8 cellular contexts compared by ENCODE assay signal in the genomic region with DNA sequence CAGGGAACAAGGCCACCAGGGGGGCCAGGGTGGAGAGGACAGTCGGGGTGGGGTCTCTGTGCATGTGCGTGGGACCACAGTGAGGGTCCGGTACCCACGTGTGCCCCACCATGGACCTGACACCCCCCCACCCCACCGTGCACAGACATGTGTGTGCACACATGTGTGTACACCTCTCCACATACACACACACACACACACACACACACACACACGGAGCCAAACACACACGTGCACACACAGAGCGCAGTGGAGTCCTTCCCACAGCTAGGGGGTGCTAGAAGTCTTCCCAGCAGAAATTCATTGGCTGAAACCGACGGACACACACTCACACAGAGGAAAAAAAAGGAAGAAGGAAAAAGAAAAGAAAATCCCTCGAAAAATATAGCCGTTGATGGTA. TPM values are rescaled to one million over a fixed set of nuclear protein-coding genes. Genes with fewer than 3 reads are reported as not detected.
DNase-seq lines count a peak whose midpoint lies in the region; ATAC-seq, FAIRE-seq and TF ChIP-seq lines count a peak whose summit lies in the region.

No MANE protein-coding gene starts in this region.

- FAIRE-seq in endothelial cell of umbilical vein (lab: Jason Lieb, UNC): peak; percentile 92

- H3K4me2 ChIP-seq in endothelial cell of umbilical vein (ENCODE audit: insufficient read depth, low read length): no peak overlapping the region

- H2AFZ ChIP-seq in endothelial cell of umbilical vein (ENCODE audit: low read depth, low read length): no peak overlapping the region

- H3K27me3 ChIP-seq in endothelial cell of umbilical vein (ENCODE audit: control insufficient read depth in 2 of 2, insufficient read depth in 2 of 2, low read length in 2 of 2): no peaks in the 10 kb centered on the region
- H3K27me3 ChIP-seq in vagina: no peaks in the 10 kb centered on the region

- CTCF ChIA-PET in endothelial cell of umbilical vein (lab: Charles Lee): interaction anchor here (0.9 to 2.6 kb wide), 6 partner anchors 21 to 787 kb away, joined by 3 to 15 read pairs (median 9); no protein-coding TSS in a partner anchor

- H3K9me1 ChIP-seq in endothelial cell of umbilical vein (replicated peaks; ENCODE audit: control insufficient read depth, extremely low read depth, insufficient read depth, low read length): no peaks in the 10 kb centered on the region

- H3K27ac ChIP-seq in endothelial cell of umbilical vein (ENCODE audit: insufficient read depth, low read depth, low read length) (no peak overlapping the region), vagina (no peak overlapping the region)

- dilution Hi-C loops in endothelial cell of umbilical vein (cut with MboI; ENCODE audit: extremely low pct_ligation_motif_present, low sequenced_read_pairs): no loop called here

- no peaks in the 10 kb centered on the region for H3K4me1 ChIP-seq in endothelial cell of umbilical vein (ENCODE audit: control insufficient read depth, extremely low read depth, insufficient read depth, low read length)
- no peaks in the 10 kb centered on the region for H3K4me1 ChIP-seq in vagina

- no TSS peak for BruUV-seq in endothelial cell of umbilical vein (replicated peaks; lab: Mats Ljungman, UMichigan)

- no peak overlapping the region for H3K9ac ChIP-seq in endothelial cell of umbilical vein (replicated peaks; ENCODE audit: extremely low read depth, insufficient read depth, low read length)

- TF ChIP-seq POLR2A in endothelial cell of umbilical vein (IDR thresholded peaks at IDR 0.05; ENCODE audit: low read depth, low read length): no peak
- no peak for TF ChIP-seq POLR2A in vagina (IDR thresholded peaks at IDR 0.05)

- H3K4me3 ChIP-seq in endothelial cell of umbilical vein (replicated peaks in 1 of 3; ENCODE audit: insufficient read depth in 1 of 3, low read depth in 1 of 3, low read length in 3 of 3): no peak overlapping the region
- no peak overlapping the region for H3K4me3 ChIP-seq in vagina

- H3K9me3 ChIP-seq in endothelial cell of umbilical vein (replicated peaks; ENCODE audit: control insufficient read depth, insufficient read depth, low read length): no peaks in the 10 kb centered on the region
- H3K9me3 ChIP-seq in vagina: no peaks in the 10 kb centered on the region

- ATAC-seq in HG02798 (IDR thresholded peaks at IDR 0.05; ENCODE audit: poor library complexity, unreplicated experiment) (peak; percentile 52), HG03025 (IDR thresholded peaks at IDR 0.05; ENCODE audit: low FRiP score, unreplicated experiment) (no peak)

- TF ChIP-seq CTCF in endothelial cell of umbilical vein (IDR thresholded peaks at IDR 0.05; ENCODE audit: extremely low read depth in 1 of 2, insufficient read depth in 1 of 2, low read depth in 1 of 2, low read length in 2 of 2) (peak; percentile 84 to 90), vagina (IDR thresholded peaks at IDR 0.05) (peak; percentile 39 to 64 (median 56))

- H3K36me3 ChIP-seq in endothelial cell of umbilical vein (ENCODE audit: control insufficient read depth in 2 of 2, extremely low read depth in 1 of 2, insufficient read depth in 2 of 2, low read length in 2 of 2) (no peaks in the 10 kb centered on the region), vagina (no peaks in the 10 kb centered on the region)

- no peaks in the 10 kb centered on the region for H3K79me2 ChIP-seq in endothelial cell of umbilical vein (ENCODE audit: control insufficient read depth, insufficient read depth, low read length)

- POLR2A ChIA-PET in endothelial cell of umbilical vein (lab: Charles Lee): no interaction called here

- H4K20me1 ChIP-seq in endothelial cell of umbilical vein (replicated peaks; ENCODE audit: control insufficient read depth, extremely low read depth, insufficient read depth, low read length): no peaks in the 10 kb centered on the region

- intact Hi-C loops in endothelial cell of umbilical vein (cut with micrococcal nuclease): loop anchor here (1.0 to 5.0 kb wide), 5 partner anchors 16 to 1010 kb away; partner anchors contain the start of gene SDK1
- intact Hi-C loops in vagina (cut with DNase I): loop anchor here (10.0 kb wide), 1 partner anchor 268 kb away; no protein-coding TSS in a partner anchor

- DNase-seq in DMS114 treated with DMSO at 0.1 percent for 48 hours (lab: John Stamatoyannopoulos, UW; ENCODE audit: unreplicated experiment) (peak; percentile 70), NCI-H510A treated with DMSO at 0.1 percent for 48 hours (lab: John Stamatoyannopoulos, UW) (peak; percentile 72), endothelial cell of umbilical vein (ENCODE audit: low read depth, low spot score) (peak; percentile 62), mucosa of gallbladder (ENCODE audit: low spot score) (peak; percentile 76), vagina (ENCODE audit: extremely low spot score in 2 of 2) (no peak)
- DNase-seq in activated CD4-positive, alpha-beta T cell treated with anti-CD3 and anti-CD28 coated beads, Interleukin-2, amount 50 U/mL, for 24 hours (ENCODE audit: low read depth in 1 of 2, low spot score in 1 of 2): peak; percentile 13 to 39

TF ChIP-seq in endothelial cell of umbilical vein, 7 proteins besides CTCF, POLR2A, EP300 and RAD21:
- TF ChIP-seq, protein P1, sequence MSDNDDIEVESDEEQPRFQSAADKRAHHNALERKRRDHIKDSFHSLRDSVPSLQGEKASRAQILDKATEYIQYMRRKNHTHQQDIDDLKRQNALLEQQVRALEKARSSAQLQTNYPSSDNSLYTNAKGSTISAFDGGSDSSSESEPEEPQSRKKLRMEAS (IDR thresholded peaks at IDR 0.05; ENCODE audit: insufficient read depth, insufficient read length): peak; percentile 54
- TF ChIP-seq MYC (IDR thresholded peaks at IDR 0.05; ENCODE audit: low read depth, low read length) (peak; percentile 50), POLR2AphosphoS5 (IDR thresholded peaks at IDR 0.05; ENCODE audit: insufficient read depth, low read depth, low read length) (no peak)
TF ChIP-seq in endothelial cell of umbilical vein: peak in this region for 2.

RNA-seq across cellular contexts. Expression of gene GNA12, which starts 42.8 kb away (rescaled TPM):
- total RNA-seq in endothelial cell of umbilical vein (56.0 and 63.0 TPM in 2 replicates), mucosa of gallbladder (48.5 TPM), vagina (29.5 TPM)
- 75.1 and 95.5 TPM in 2 replicates for polyA plus RNA-seq in endothelial cell of umbilical vein
- polyA plus RNA-seq in endothelial cell of umbilical vein (2011; cell fraction: cytosol; rRNA removed): 71.0 and 81.6 TPM in 2 replicates
- 43.9 and 56.3 TPM in 2 replicates for polyA plus RNA-seq in endothelial cell of umbilical vein (2011; cell fraction: nucleus; rRNA removed)
- polyA plus RNA-seq in endothelial cell of umbilical vein (2012): 56.8 and 58.8 TPM in 2 replicates
- polyA minus RNA-seq in endothelial cell of umbilical vein: 106 TPM in 2 replicates
- 18.8 TPM for polyA minus RNA-seq in endothelial cell of umbilical vein (2011; cell fraction: cytosol; rRNA and poly(A)+ RNA removed)
- polyA minus RNA-seq in endothelial cell of umbilical vein (2011; cell fraction: nucleus; rRNA and poly(A)+ RNA removed): 35.5 and 39.8 TPM in 2 replicates

Comparison
In these comparisons a context has a peak if more than half of its experiments do, and no peak if none do; other contexts are left out.
1. DNase-seq: peak in DMS114 treated with DMSO at 0.1 percent for 48 hours (single experiment), NCI-H510A treated with DMSO at 0.1 percent for 48 hours (single experiment), activated CD4-positive, alpha-beta T cell treated with anti-CD3 and anti-CD28 coated beads, Interleukin-2, amount 50 U/mL, for 24 hours (2 of 2), endothelial cell of umbilical vein (single experiment) and mucosa of gallbladder (single experiment); none in vagina (0 of 2).